11 cellular contexts compared by ENCODE assay signal in the genomic region with DNA sequence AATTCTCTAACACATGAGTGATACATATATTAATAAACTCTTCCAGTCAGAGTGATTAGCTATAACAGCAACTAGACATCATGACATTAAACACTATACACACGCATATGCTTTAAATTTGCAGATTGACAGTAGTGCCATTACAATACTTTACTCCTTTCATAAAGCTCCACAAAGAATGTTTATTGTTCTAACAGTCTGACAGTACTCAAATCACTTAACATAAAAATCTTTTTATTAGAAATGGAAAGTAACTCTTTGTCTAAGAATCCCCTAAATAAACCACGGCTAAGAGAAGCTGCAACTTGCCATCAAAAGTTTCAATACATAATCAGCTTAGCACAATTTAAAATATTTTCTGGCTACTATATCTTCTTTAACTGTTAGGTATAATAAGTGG.
"Had no signal": no experiment of that assay in that cellular context is flagged by ENCODE, and none has a peak within 500 bp of the region (broad histone marks: within the 10 kb centered on the region; RNA-seq: fewer than 3 reads in every experiment).

No MANE protein-coding gene starts in this region.

- FAIRE-seq: islet of Langerhans, keratinocyte, kidney had no signal

- ATAC-seq: left cardiac atrium; left colon; left lobe of liver; left lung; left ventricle myocardium superior; lower lobe of right lung; mucosa of descending colon; naive thymus-derived CD4-positive, alpha-beta T cell had no signal
